In genomic region chr11:9982796-9983579, GRCh38 we compare ENCODE assay signal across 13 cellular contexts.
DNase-seq lines count a peak whose midpoint lies in the region; ATAC-seq, FAIRE-seq and TF ChIP-seq lines count a peak whose summit lies in the region.
"Had no signal": no experiment of that assay in that cellular context is flagged by ENCODE, and none has a peak within 500 bp of the region (broad histone marks: within the 10 kb centered on the region; RNA-seq: fewer than 3 reads in every experiment).

No MANE protein-coding gene starts in this region.

- peak overlapping the region; percentile 7; the same call in 1 of the 2 replicates for H3K18ac ChIP-seq in H1 (ENCODE audit: extremely low read depth, low read length)

- H3K4me2 ChIP-seq in H1 (ENCODE audit: insufficient read depth in 1 of 2, low read depth in 2 of 2, low read length in 2 of 2), result no peak overlapping the region
- H3K4me2 ChIP-seq: KMS-11 had no signal

- no peaks in the 10 kb centered on the region for H3K23me2 ChIP-seq in H1 (ENCODE audit: low read depth, low read length)

- DNase-seq in ELF-1 (ENCODE audit: low read depth, low spot score) (peak; percentile 98), NCI-H460 (ENCODE audit: extremely low read depth, low read depth) (peak; percentile 75), H1 (ENCODE audit: low read depth in 1 of 2, low spot score in 2 of 2) (peak in 1 of 2 experiments; percentile 75), neural crest cell (ENCODE audit: low read depth, low spot score) (peak; percentile 20)
- DNase-seq in activated CD4-positive, alpha-beta T cell treated with anti-CD3 and anti-CD28 coated beads, Interleukin-2, amount 50 U/mL, for 48 hours, result no peak
- no peak for DNase-seq in activated T-helper 1 cell treated with anti-CD3 and anti-CD28 coated beads, Interleukin-12 subunit alpha, Interleukin-12 subunit beta, Interleukin-2, Interleukin-4 antibody, amounts not matched to agents 30 ng/mL and 10 ng/mL and 1 ng/mL, durations not matched to agents 14 hours and 24 hours and 36 hours (ENCODE audit: low spot score)
- DNase-seq: activated naive CD4-positive, alpha-beta T cell treated with Interleukin-2 at 50 U/mL for 16 hours; naive B cell; upper lobe of left lung had no signal

- no peak overlapping the region for H4K91ac ChIP-seq in H1 (replicated peaks; ENCODE audit: insufficient read length, low read length)

- intact Hi-C loops in activated T-helper 1 cell treated with anti-CD3 and anti-CD28 coated beads, Interleukin-12 subunit alpha, Interleukin-12 subunit beta, Interleukin-2, Interleukin-4 antibody, amounts not matched to agents 30 ng/mL and 10 ng/mL and 1 ng/mL, durations not matched to agents 14 hours and 24 hours and 36 hours (cut with micrococcal nuclease), result no loop called here

- H2AK5ac ChIP-seq in H1 (ENCODE audit: low read depth, low read length), result no peak overlapping the region

- H2BK120ac ChIP-seq in H1 (replicated peaks; ENCODE audit: low read depth, low read length), result no peak overlapping the region

- H3K9ac ChIP-seq in H1 (replicated peaks in 1 of 4; ENCODE audit: extremely low read depth in 1 of 4, low read depth in 3 of 4, low read length in 3 of 4), result no peak overlapping the region
- H3K9ac ChIP-seq: KMS-11 had no signal

- TF ChIP-seq EP300 in H1 (IDR thresholded peaks at IDR 0.05; ENCODE audit: borderline replicate concordance in 1 of 2, low read depth in 2 of 2, low read length in 2 of 2), result no peak

- TF ChIP-seq CTCF in H1 (IDR thresholded peaks at IDR 0.05; ENCODE audit: control extremely low read depth in 1 of 3, insufficient read depth in 1 of 3, low read depth in 1 of 3, low read length in 3 of 3) (0 out of 4 replicates have a peak, but pooled peaks of 1 of the 3 experiments have one; percentile 1), neural crest cell (conservative IDR thresholded peaks at IDR 0.05) (no peak)

- ATAC-seq in HG02588 (IDR thresholded peaks at IDR 0.05; ENCODE audit: unreplicated experiment), result no peak
- no peak for ATAC-seq in GM21717 (IDR thresholded peaks at IDR 0.05; ENCODE audit: unreplicated experiment)

- peaks cover 0 to 1% (median 0%) of the 10 kb centered on the region in 4 experiments; a peak in 1 of 7 replicates for H3K27me3 ChIP-seq in H1 (replicated peaks in 1 of 4; ENCODE audit: control insufficient read depth in 3 of 4, extremely low read depth in 1 of 4, insufficient read depth in 3 of 4, low read length in 3 of 4)
- H3K27me3 ChIP-seq: upper lobe of left lung had no signal

- no peak overlapping the region for H3K23ac ChIP-seq in H1 (ENCODE audit: insufficient read length)

- H3K79me2 ChIP-seq in H1 (ENCODE audit: control insufficient read depth in 1 of 2, insufficient read depth in 2 of 2, low read length in 2 of 2), result no peaks in the 10 kb centered on the region

- H3K79me1 ChIP-seq in H1 (ENCODE audit: low read depth, low read length), result no peaks in the 10 kb centered on the region

- H3K56ac ChIP-seq in H1 (replicated peaks; ENCODE audit: insufficient read length, low read depth, low read length), result no peak overlapping the region

- H3K4me3 Mint-ChIP-seq in neural crest cell, result no peak overlapping the region
- H3K4me3 Mint-ChIP-seq in activated T-helper 1 cell treated with anti-CD3 and anti-CD28 coated beads, Interleukin-12 subunit alpha, Interleukin-12 subunit beta, Interleukin-2, Interleukin-4 antibody, amounts not matched to agents 30 ng/mL and 10 ng/mL and 1 ng/mL, durations not matched to agents 14 hours and 24 hours and 36 hours, result no peak overlapping the region

- no peak overlapping the region for H3K4me3 ChIP-seq in H1 (ENCODE audit: extremely low read depth in 1 of 4, insufficient read depth in 2 of 4, low read depth in 3 of 4, low read length in 4 of 4)
- H3K4me3 ChIP-seq: upper lobe of left lung had no signal

- H3K27ac Mint-ChIP-seq in neural crest cell (ENCODE audit: unreplicated experiment), result peak overlapping the region; percentile 94
- no peak overlapping the region for H3K27ac Mint-ChIP-seq in activated T-helper 1 cell treated with anti-CD3 and anti-CD28 coated beads, Interleukin-12 subunit alpha, Interleukin-12 subunit beta, Interleukin-2, Interleukin-4 antibody, amounts not matched to agents 30 ng/mL and 10 ng/mL and 1 ng/mL, durations not matched to agents 14 hours and 24 hours and 36 hours

- H4K5ac ChIP-seq in H1 (ENCODE audit: insufficient read length, low read depth, low read length), result no peak overlapping the region

- FAIRE-seq in H1 (lab: Jason Lieb, UNC), result no peak
- FAIRE-seq: RCC 7860 had no signal

- no peak overlapping the region for H2BK5ac ChIP-seq in H1 (ENCODE audit: low read depth, low read length)

- H2BK15ac ChIP-seq in H1 (ENCODE audit: low read length), result no peak overlapping the region

- 90% methylated on average over 16 of the region's 16 CpGs; no CpG with 5 or more reads in 1 of the 2 experiments for WGBS in H1 (ENCODE audit: extremely low coverage in 1 of 2, insufficient coverage in 1 of 2, insufficient read length in 1 of 2, insufficient replicate concordance in 2 of 2, low coverage in 1 of 2, low lambda C conversion rate in 2 of 2, missing lambda C conversion rate in 1 of 2), 2 experiments

- POLR2A ChIA-PET in H1 (lab: Charles Lee; ENCODE audit: partially characterized antibody), result interaction anchor here (0.9 to 1.1 kb wide), 3 partner anchors 23 to 369 kb away, joined by 3 to 4 read pairs (median 3); partner anchors contain the start of gene ADM

- no peak overlapping the region for H2AFZ ChIP-seq in H1 (ENCODE audit: low read length)

- H3K36me3 Mint-ChIP-seq in neural crest cell (ENCODE audit: low read depth), result peaks cover 38% of the 10 kb centered on the region
- no peaks in the 10 kb centered on the region for H3K36me3 Mint-ChIP-seq in activated T-helper 1 cell treated with anti-CD3 and anti-CD28 coated beads, Interleukin-12 subunit alpha, Interleukin-12 subunit beta, Interleukin-2, Interleukin-4 antibody, amounts not matched to agents 30 ng/mL and 10 ng/mL and 1 ng/mL, durations not matched to agents 14 hours and 24 hours and 36 hours (ENCODE audit: low read depth)

- no peak overlapping the region for H2BK12ac ChIP-seq in H1 (ENCODE audit: low read depth, low read length)

- H3K27me3 Mint-ChIP-seq in neural crest cell (ENCODE audit: low read depth), result no peaks in the 10 kb centered on the region
- no peaks in the 10 kb centered on the region for H3K27me3 Mint-ChIP-seq in activated T-helper 1 cell treated with anti-CD3 and anti-CD28 coated beads, Interleukin-12 subunit alpha, Interleukin-12 subunit beta, Interleukin-2, Interleukin-4 antibody, amounts not matched to agents 30 ng/mL and 10 ng/mL and 1 ng/mL, durations not matched to agents 14 hours and 24 hours and 36 hours (ENCODE audit: insufficient read depth)
- H3K27me3 Mint-ChIP-seq: naive B cell had no signal

- no peak for TF ChIP-seq RAD21 in H1 (IDR thresholded peaks at IDR 0.05 in 1 of 2, conservative IDR thresholded peaks at IDR 0.05 in 1 of 2; ENCODE audit: low read depth in 2 of 2, low read length in 2 of 2)

- H3K4ac ChIP-seq in H1 (replicated peaks; ENCODE audit: insufficient read length, low read depth, low read length), result no peak overlapping the region

- TF ChIP-seq POLR2A in H1 (IDR thresholded peaks at IDR 0.05; ENCODE audit: control extremely low read depth in 1 of 2, low read depth in 2 of 2, low read length in 2 of 2), result no peak

- CTCF ChIA-PET in H1 (lab: Charles Lee; ENCODE audit: partially characterized antibody), result interaction anchor here (0.6 to 4.4 kb wide), 12 partner anchors 9 to 384 kb away, joined by 3 to 21 read pairs (median 4); partner anchors contain the start of gene ADM

- no peaks in the 10 kb centered on the region for H4K20me1 ChIP-seq in H1 (replicated peaks in 1 of 2; ENCODE audit: control insufficient read depth in 1 of 2, insufficient read depth in 2 of 2, low read length in 2 of 2)

- no peaks in the 10 kb centered on the region for H3K36me3 ChIP-seq in H1 (ENCODE audit: control insufficient read depth in 2 of 4, insufficient read depth in 4 of 4, low read length in 3 of 4)

- H3K9me3 Mint-ChIP-seq in neural crest cell, result peaks cover 5% of the 10 kb centered on the region
- no peaks in the 10 kb centered on the region for H3K9me3 Mint-ChIP-seq in activated T-helper 1 cell treated with anti-CD3 and anti-CD28 coated beads, Interleukin-12 subunit alpha, Interleukin-12 subunit beta, Interleukin-2, Interleukin-4 antibody, amounts not matched to agents 30 ng/mL and 10 ng/mL and 1 ng/mL, durations not matched to agents 14 hours and 24 hours and 36 hours
- H3K9me3 Mint-ChIP-seq: naive B cell had no signal

- H2BK20ac ChIP-seq in H1 (ENCODE audit: low read length), result no peak overlapping the region

- H3K14ac ChIP-seq in H1 (ENCODE audit: insufficient read length), result no peak overlapping the region

- no peak overlapping the region for H3K27ac ChIP-seq in H1 (ENCODE audit: low read depth, low read length)
- H3K27ac ChIP-seq: KMS-11, upper lobe of left lung had no signal

- no peaks in the 10 kb centered on the region for H3K9me3 ChIP-seq in H1 (ENCODE audit: insufficient read depth in 2 of 2, low read depth in 1 of 2, low read length in 1 of 2)
- H3K9me3 ChIP-seq: upper lobe of left lung had no signal

- H3K4me1 ChIP-seq in H1 (replicated peaks in 1 of 4; ENCODE audit: control insufficient read depth in 3 of 4, insufficient read depth in 4 of 4, low read length in 3 of 4), result peaks cover 0 to 6% (median 3%) of the 10 kb centered on the region in 4 experiments; a peak in 4 of 7 replicates

- H4K8ac ChIP-seq in H1 (ENCODE audit: extremely low read depth, insufficient read depth, low read length), result no peak overlapping the region

- H3K4me1 Mint-ChIP-seq in neural crest cell, result peaks cover 22% of the 10 kb centered on the region
- H3K4me1 Mint-ChIP-seq in activated T-helper 1 cell treated with anti-CD3 and anti-CD28 coated beads, Interleukin-12 subunit alpha, Interleukin-12 subunit beta, Interleukin-2, Interleukin-4 antibody, amounts not matched to agents 30 ng/mL and 10 ng/mL and 1 ng/mL, durations not matched to agents 14 hours and 24 hours and 36 hours (ENCODE audit: low read depth), result no peaks in the 10 kb centered on the region

TF ChIP-seq in H1, 55 proteins besides CTCF, POLR2A, EP300 and RAD21 (continues in another document):
- TF ChIP-seq TEAD4 (IDR thresholded peaks at IDR 0.05; ENCODE audit: low read depth, low read length), result no peak
- TF ChIP-seq NRF1 (IDR thresholded peaks at IDR 0.05; ENCODE audit: low read depth, low read length), result no peak
- no peak for TF ChIP-seq TCF12 (IDR thresholded peaks at IDR 0.05; ENCODE audit: low read depth, low read length)
- no peak for TF ChIP-seq SP1 (IDR thresholded peaks at IDR 0.05; ENCODE audit: low read depth, low read length)

Comparison
In these comparisons a context has a peak if more than half of its experiments do, and no peak if none do; other contexts are left out.
1. DNase-seq: peak in ELF-1 (single experiment), NCI-H460 (single experiment) and neural crest cell (single experiment); none in activated CD4-positive, alpha-beta T cell treated with anti-CD3 and anti-CD28 coated beads, Interleukin-2, amount 50 U/mL, for 48 hours (0 of 2) and activated T-helper 1 cell treated with anti-CD3 and anti-CD28 coated beads, Interleukin-12 subunit alpha, Interleukin-12 subunit beta, Interleukin-2, Interleukin-4 antibody, amounts not matched to agents 30 ng/mL and 10 ng/mL and 1 ng/mL, durations not matched to agents 14 hours and 24 hours and 36 hours (single experiment).